In genomic region chr7:29000346-29000745, GRCh38 we compare ENCODE assay signal across 19 cellular contexts. TPM values are rescaled to one million over a fixed set of nuclear protein-coding genes. Genes with fewer than 3 reads are reported as not detected.
DNase-seq lines count a peak whose midpoint lies in the region; ATAC-seq and TF ChIP-seq lines count a peak whose summit lies in the region.
"Had no signal": no experiment of that assay in that cellular context is flagged by ENCODE, and none has a peak within 500 bp of the region (broad histone marks: within the 10 kb centered on the region; RNA-seq: fewer than 3 reads in every experiment).

No MANE protein-coding gene starts in this region.

- H3K36me3 ChIP-seq in left ventricle myocardium inferior = no peaks in the 10 kb centered on the region
- H3K36me3 ChIP-seq in mesenchymal stem cell (ENCODE audit: control insufficient read depth in 1 of 2, insufficient read depth in 2 of 2, low read depth in 1 of 2, low read length in 2 of 2) = no peaks in the 10 kb centered on the region
- no peaks in the 10 kb centered on the region for H3K36me3 ChIP-seq in neuronal stem cell (replicated peaks in 1 of 2; ENCODE audit: control insufficient read depth in 2 of 2, insufficient read depth in 2 of 2, low read length in 2 of 2)
- H3K36me3 ChIP-seq: BLaER1, HAP-1 had no signal

- H3K4me3 Mint-ChIP-seq in type B pancreatic cell (no peak overlapping the region), progenitor cell of endocrine pancreas (ENCODE audit: low read depth) (no peak overlapping the region)
- H3K4me3 Mint-ChIP-seq: CD14-positive monocyte; CD4-positive, alpha-beta memory T cell had no signal

- H3K4me3 ChIP-seq in left ventricle myocardium inferior (no peak overlapping the region), mesenchymal stem cell (ENCODE audit: insufficient read depth in 1 of 2, low read depth in 1 of 2, low read length in 2 of 2) (no peak overlapping the region), neuronal stem cell (ENCODE audit: low read length in 2 of 2) (no peak overlapping the region)
- H3K4me3 ChIP-seq: BLaER1, GM23248, HAP-1 had no signal

- H2BK15ac ChIP-seq in mesenchymal stem cell (ENCODE audit: low read depth, poor library complexity, severe bottlenecking) = no peak overlapping the region
- H2BK15ac ChIP-seq in neuronal stem cell (ENCODE audit: low read length) = no peak overlapping the region

- H3K79me1 ChIP-seq in mesenchymal stem cell (replicated peaks; ENCODE audit: low read length, poor library complexity, severe bottlenecking) (no peaks in the 10 kb centered on the region), neuronal stem cell (ENCODE audit: low read depth, low read length) (no peaks in the 10 kb centered on the region)

- H2AK5ac ChIP-seq in mesenchymal stem cell (ENCODE audit: low read length, severe bottlenecking) = no peak overlapping the region
- H2AK5ac ChIP-seq in neuronal stem cell (ENCODE audit: low read depth, low read length) = no peak overlapping the region

- H4K8ac ChIP-seq in mesenchymal stem cell (ENCODE audit: low read length) (no peak overlapping the region), neuronal stem cell (ENCODE audit: low read depth, low read length) (no peak overlapping the region)

- H3K9me3 Mint-ChIP-seq in type B pancreatic cell = peaks cover 12% of the 10 kb centered on the region
- H3K9me3 Mint-ChIP-seq in progenitor cell of endocrine pancreas (ENCODE audit: low read depth) = peaks cover 5% of the 10 kb centered on the region
- H3K9me3 Mint-ChIP-seq: CD14-positive monocyte had no signal

- no peak overlapping the region for H2BK5ac ChIP-seq in mesenchymal stem cell (ENCODE audit: low read depth, low read length, poor library complexity, severe bottlenecking)
- H2BK5ac ChIP-seq in neuronal stem cell (ENCODE audit: low read length) = no peak overlapping the region

- H3K14ac ChIP-seq in mesenchymal stem cell (ENCODE audit: low read length in 2 of 2) (no peak overlapping the region), neuronal stem cell (ENCODE audit: low read length) (no peak overlapping the region)

- H3K4ac ChIP-seq in mesenchymal stem cell (ENCODE audit: low read depth in 1 of 2, low read length in 2 of 2) (no peak overlapping the region), neuronal stem cell (ENCODE audit: low read length) (no peak overlapping the region)

- no peaks in the 10 kb centered on the region for H3K27me3 ChIP-seq in left ventricle myocardium inferior (ENCODE audit: low read depth)
- H3K27me3 ChIP-seq in mesenchymal stem cell (ENCODE audit: control insufficient read depth in 1 of 2, insufficient read depth in 1 of 2, low read length in 2 of 2) = peaks cover 9 to 18% of the 10 kb centered on the region in 2 experiments
- H3K27me3 ChIP-seq in neuronal stem cell (ENCODE audit: control insufficient read depth in 3 of 3, insufficient read depth in 3 of 3, low read depth in 1 of 3, low read length in 3 of 3) = no peaks in the 10 kb centered on the region
- H3K27me3 ChIP-seq: BLaER1 had no signal

- no peak for ATAC-seq in left ventricle myocardium superior

- intact Hi-C loops in left ventricle myocardium inferior (cut with micrococcal nuclease) = loop anchor here (10.0 kb wide), 1 partner anchor 84 kb away; no protein-coding TSS in a partner anchor
- intact Hi-C loops in left ventricle myocardium superior (cut with micrococcal nuclease) = no loop called here

- peak overlapping the region; percentile 37 for H3K27ac Mint-ChIP-seq in type B pancreatic cell
- H3K27ac Mint-ChIP-seq in progenitor cell of endocrine pancreas = no peak overlapping the region
- H3K27ac Mint-ChIP-seq: CD4-positive, alpha-beta memory T cell had no signal

- H3K23ac ChIP-seq in mesenchymal stem cell (ENCODE audit: low read length in 2 of 2) (no peak overlapping the region), neuronal stem cell (ENCODE audit: low read depth, low read length, poor library complexity) (no peak overlapping the region)

- WGBS in mesenchymal stem cell = 86% methylated on average over 11 of the region's 11 CpGs
- no CpG with 5 or more reads among the region's 11 CpGs for WGBS in neuronal stem cell (ENCODE audit: extremely low coverage in 2 of 2, insufficient read length in 2 of 2, insufficient replicate concordance in 1 of 2), 2 donors

- H2BK12ac ChIP-seq in mesenchymal stem cell (ENCODE audit: low read length in 2 of 2) = no peak overlapping the region
- no peak overlapping the region for H2BK12ac ChIP-seq in neuronal stem cell (ENCODE audit: low read length)

- H3K4me1 ChIP-seq in left ventricle myocardium inferior (peaks cover 42% of the 10 kb centered on the region), mesenchymal stem cell (ENCODE audit: control insufficient read depth, insufficient read depth, low read depth, low read length) (no peaks in the 10 kb centered on the region), neuronal stem cell (ENCODE audit: control insufficient read depth in 2 of 2, insufficient read depth in 1 of 2, low read depth in 1 of 2, low read length in 2 of 2) (peaks cover 12 to 26% of the 10 kb centered on the region in 2 donors)
- H3K4me1 ChIP-seq: BLaER1 had no signal

- H3K27ac ChIP-seq in left ventricle myocardium inferior (replicated peaks) (peak overlapping the region; percentile 66), mesenchymal stem cell (ENCODE audit: low read length, poor library complexity, severe bottlenecking) (no peak overlapping the region), neuronal stem cell (replicated peaks; ENCODE audit: low read length) (no peak overlapping the region)
- H3K27ac ChIP-seq: 22Rv1, BLaER1, GM23248 had no signal

- H3K4me2 ChIP-seq in mesenchymal stem cell (ENCODE audit: low read length, poor library complexity, severe bottlenecking) = no peak overlapping the region
- H3K4me2 ChIP-seq in neuronal stem cell (ENCODE audit: insufficient read depth, low read length, poor library complexity, severe bottlenecking) = no peak overlapping the region
- H3K4me2 ChIP-seq: BLaER1 had no signal

- H3K36me3 Mint-ChIP-seq in type B pancreatic cell = peaks cover 2% of the 10 kb centered on the region
- H3K36me3 Mint-ChIP-seq in progenitor cell of endocrine pancreas (ENCODE audit: insufficient read depth) = peaks cover under 1% of the 10 kb centered on the region
- H3K36me3 Mint-ChIP-seq: CD4-positive, alpha-beta memory T cell had no signal

- H4K91ac ChIP-seq in mesenchymal stem cell (ENCODE audit: low read length) (no peak overlapping the region), neuronal stem cell (ENCODE audit: low read depth, low read length, poor library complexity) (no peak overlapping the region)

- H3K4me1 Mint-ChIP-seq in type B pancreatic cell (ENCODE audit: unreplicated experiment) (peaks cover 39% of the 10 kb centered on the region), progenitor cell of endocrine pancreas (ENCODE audit: low read depth) (peaks cover 20% of the 10 kb centered on the region)
- H3K4me1 Mint-ChIP-seq: CD14-positive monocyte; CD4-positive, alpha-beta memory T cell had no signal

- H3K9me3 ChIP-seq in left ventricle myocardium inferior (replicated peaks) (no peaks in the 10 kb centered on the region), mesenchymal stem cell (ENCODE audit: control insufficient read depth, low read length) (no peaks in the 10 kb centered on the region), neuronal stem cell (replicated peaks in 1 of 2; ENCODE audit: control insufficient read depth in 2 of 2, insufficient read depth in 1 of 2, low read depth in 1 of 2, low read length in 2 of 2) (peaks cover 0 to 16% of the 10 kb centered on the region in 2 donors)
- H3K9me3 ChIP-seq: BLaER1, HAP-1 had no signal

- H2BK120ac ChIP-seq in mesenchymal stem cell (ENCODE audit: low read depth, low read length) (peak overlapping the region; percentile 15), neuronal stem cell (ENCODE audit: low read depth, low read length) (no peak overlapping the region)

- no peak overlapping the region for H2AFZ ChIP-seq in mesenchymal stem cell (ENCODE audit: low read depth, low read length)
- H2AFZ ChIP-seq in neuronal stem cell (ENCODE audit: low read length) = no peak overlapping the region
- H2AFZ ChIP-seq: GM23248 had no signal

- H3K9ac ChIP-seq in mesenchymal stem cell (ENCODE audit: low read length) (no peak overlapping the region), neuronal stem cell (ENCODE audit: low read depth, low read length, poor library complexity) (no peak overlapping the region)
- H3K9ac ChIP-seq: BLaER1, GM23248 had no signal

- H3K27me3 Mint-ChIP-seq in type B pancreatic cell = no peaks in the 10 kb centered on the region
- no peaks in the 10 kb centered on the region for H3K27me3 Mint-ChIP-seq in progenitor cell of endocrine pancreas

- no peak overlapping the region for H3K18ac ChIP-seq in mesenchymal stem cell (ENCODE audit: low read depth in 1 of 2, low read length in 2 of 2)
- H3K18ac ChIP-seq in neuronal stem cell (ENCODE audit: low read length) = peak overlapping the region; percentile 69

- TF ChIP-seq CTCF in left ventricle myocardium inferior (IDR thresholded peaks at IDR 0.05; ENCODE audit: borderline replicate concordance) (no peak), type B pancreatic cell (conservative IDR thresholded peaks at IDR 0.05) (no peak), progenitor cell of endocrine pancreas (IDR thresholded peaks at IDR 0.05; ENCODE audit: unreplicated experiment) (no peak)

- no peak for DNase-seq in left ventricle myocardium inferior
- no peak for DNase-seq in left ventricle myocardium superior
- no peak for DNase-seq in mesenchymal stem cell
- no peak for DNase-seq in neuronal stem cell (ENCODE audit: low spot score)
- DNase-seq in type B pancreatic cell (ENCODE audit: extremely low spot score, unreplicated experiment) = no peak
- no peak for DNase-seq in progenitor cell of endocrine pancreas (ENCODE audit: low spot score, unreplicated experiment)
- DNase-seq in 8988T = no peak
- no peak for DNase-seq in HPDE6-E6E7 (ENCODE audit: extremely low spot score)
- DNase-seq: CD4-positive, alpha-beta memory T cell; DMS153; DMS79; GF-D8; GM23248 had no signal

RNA-seq across cellular contexts. Expression of gene TRIL, which starts 42.2 kb away (rescaled TPM):
- total RNA-seq in left ventricle myocardium inferior = 1.9 TPM
- 2.4 TPM for total RNA-seq in left ventricle myocardium superior
- polyA plus RNA-seq in mesenchymal stem cell (2013, experiment 1 of 2) = 6.3 TPM
- polyA plus RNA-seq in mesenchymal stem cell (2013, experiment 2 of 2) = 6.2 TPM
- 5.0 TPM for polyA plus RNA-seq in neuronal stem cell (2013, experiment 1 of 2)
- polyA plus RNA-seq in neuronal stem cell (2013, experiment 2 of 2) = 5.2 TPM
- 3.9 and 42.9 TPM in 2 replicates for total RNA-seq in type B pancreatic cell (ENCODE audit: low replicate concordance)
- total RNA-seq in progenitor cell of endocrine pancreas = 8.0 and 9.3 TPM in 2 replicates
- total RNA-seq: CD4-positive, alpha-beta memory T cell; H4; HT1080 had no signal
- polyA plus RNA-seq: CD14-positive monocyte; CD4-positive, alpha-beta memory T cell had no signal
